In the genomic region with DNA sequence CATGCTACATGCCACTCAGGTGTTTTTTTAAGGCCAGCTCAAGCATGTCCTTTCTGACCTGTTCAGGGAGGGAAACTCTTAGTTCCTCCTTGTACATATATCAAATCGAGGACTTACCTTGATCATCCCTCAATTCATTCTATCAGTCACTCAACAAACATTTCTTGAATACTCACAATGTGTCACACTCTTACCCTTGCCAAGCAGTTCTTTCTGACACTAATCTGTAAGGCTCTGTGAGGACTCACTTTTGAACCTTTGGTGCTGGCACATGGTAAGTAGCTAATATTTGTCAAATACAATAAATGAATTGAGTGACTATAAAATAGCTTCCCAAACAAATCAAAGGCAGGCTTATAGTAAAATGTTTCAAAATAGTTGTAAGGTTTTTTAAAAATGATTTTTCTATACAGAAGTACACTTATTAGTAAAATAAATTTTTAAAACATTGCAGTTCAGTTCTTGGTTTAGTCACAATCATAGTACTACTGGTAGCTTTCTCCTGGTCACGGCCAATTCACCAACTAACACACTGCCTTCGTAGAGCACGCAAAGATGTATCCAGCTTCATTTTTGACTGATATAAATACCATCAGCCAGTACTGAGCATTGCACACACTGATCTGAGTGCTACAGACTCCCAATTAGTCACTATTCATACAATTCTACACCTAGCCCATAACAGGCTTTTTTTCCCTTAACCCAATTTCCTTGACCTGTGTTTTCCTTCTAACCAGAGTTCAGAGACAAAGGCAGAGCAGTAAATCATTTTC, we compare ENCODE assay signal across 30 cellular contexts. TPM values are rescaled to one million over a fixed set of nuclear protein-coding genes. Genes with fewer than 3 reads are reported as not detected.
DNase-seq lines count a peak whose midpoint lies in the region; ATAC-seq, FAIRE-seq and TF ChIP-seq lines count a peak whose summit lies in the region.
"Had no signal": no experiment of that assay in that cellular context is flagged by ENCODE, and none has a peak within 500 bp of the region (broad histone marks: within the 10 kb centered on the region; RNA-seq: fewer than 3 reads in every experiment).

No MANE protein-coding gene starts in this region.

- POLR2A ChIA-PET in endothelial cell of umbilical vein (lab: Charles Lee) = no interaction called here

- peaks cover 40% of the 10 kb centered on the region for H3K4me1 Mint-ChIP-seq in CD14-positive monocyte
- H3K4me1 Mint-ChIP-seq in natural killer cell = peaks cover 42 to 52% of the 10 kb centered on the region in 2 donors

- WGBS in esophagus squamous epithelium, 2 donors = 45 to 47% methylated on average over 4 of the region's 4 CpGs

- no TSS peak for BruUV-seq in endothelial cell of umbilical vein (replicated peaks; lab: Mats Ljungman, UMichigan)

- CTCF ChIA-PET in endothelial cell of umbilical vein (lab: Charles Lee) = interaction anchor here (1.3 to 2.5 kb wide), 3 partner anchors 10 to 19 kb away, joined by 3 to 11 read pairs (median 5); no protein-coding TSS in a partner anchor

- H3K36me3 Mint-ChIP-seq in CD14-positive monocyte = peaks cover 46 to 53% of the 10 kb centered on the region in 2 donors
- H3K36me3 Mint-ChIP-seq in natural killer cell = peaks cover 7% of the 10 kb centered on the region
- H3K36me3 Mint-ChIP-seq: naive thymus-derived CD4-positive, alpha-beta T cell had no signal

- intact Hi-C loops in CD14-positive monocyte (cut with micrococcal nuclease) = no loop called here
- intact Hi-C loops in endothelial cell of umbilical vein (cut with micrococcal nuclease) = no loop called here
- intact Hi-C loops in natural killer cell (cut with micrococcal nuclease) = no loop called here
- intact Hi-C loops in esophagus squamous epithelium (cut with DNase I) = no loop called here

- H3K36me3 ChIP-seq in SK-N-MC (ENCODE audit: insufficient read depth, low read length) (peaks cover 84% of the 10 kb centered on the region), endothelial cell of umbilical vein (ENCODE audit: control insufficient read depth in 2 of 2, extremely low read depth in 1 of 2, insufficient read depth in 2 of 2, low read length in 2 of 2) (peaks cover 0 to 1% of the 10 kb centered on the region in 2 experiments), esophagus squamous epithelium (no peaks in the 10 kb centered on the region)
- H3K36me3 ChIP-seq: ovary, tibial artery had no signal

- DNase-seq in CD14-positive monocyte (ENCODE audit: low spot score) (no peak), SK-N-MC (ENCODE audit: low read depth, low spot score) (no peak), endothelial cell of umbilical vein (ENCODE audit: low read depth, low spot score) (peak; percentile 40), natural killer cell (no peak), NCI-H2029 (lab: John Stamatoyannopoulos, UW) (no peak), esophagus squamous epithelium (lab: John Stamatoyannopoulos, UW) (no peak), GOT3 (lab: John Stamatoyannopoulos, UW) (no peak)
- DNase-seq in NK-92 treated with Interleukin-12 subunit alpha and Interleukin-12 subunit beta, amount 100 ng/mL, for 24 hours (lab: John Stamatoyannopoulos, UW) = no peak
- DNase-seq: ACHN; activated CD4-positive, alpha-beta T cell treated with anti-CD3 and anti-CD28 coated beads for 48 hours; activated naive CD4-positive, alpha-beta T cell treated with Interleukin-2 at 50 U/mL for 16 hours; activated T-cell treated with anti-CD3 and anti-CD28 coated beads, Interleukin-2, amount 50 U/mL, for 48 hours; Calu3; dermis blood vessel endothelial cell; glutamatergic neuron; Karpas-422; kidney glomerular epithelial cell; naive thymus-derived CD4-positive, alpha-beta T cell; NCI-H1694; NCI-H2171 treated with DMSO at 0.1 percent for 48 hours; ovary; retina; RPMI8226; SK-N-SH; stimulated activated CD4-positive, alpha-beta T cell treated with anti-CD3 and anti-CD28 coated beads, Interleukin-4, amount 100 ng/mL, for 1 hour; stimulated activated naive B cell treated with anti-CD40 and anti-IgM and Interleukin-4, amounts not matched to agents 10 μg/mL and 1 μg/mL and 100 μg/mL, for 72 hours; T-helper 2 cell; tibial artery had no signal

- H3K9me1 ChIP-seq in endothelial cell of umbilical vein (replicated peaks; ENCODE audit: control insufficient read depth, extremely low read depth, insufficient read depth, low read length) = no peaks in the 10 kb centered on the region

- H3K79me2 ChIP-seq in endothelial cell of umbilical vein (ENCODE audit: control insufficient read depth, insufficient read depth, low read length) = peaks cover 2% of the 10 kb centered on the region

- H3K27ac Mint-ChIP-seq in CD14-positive monocyte (peak overlapping the region in 5 of 7 donors; percentile 54 to 79 (median 70)), natural killer cell (no peak overlapping the region)
- H3K27ac Mint-ChIP-seq: naive thymus-derived CD4-positive, alpha-beta T cell; stimulated activated naive B cell treated with anti-CD40 and anti-IgM and Interleukin-4, amounts not matched to agents 10 μg/mL and 1 μg/mL and 100 μg/mL, for 72 hours had no signal

- H3K4me3 Mint-ChIP-seq in CD14-positive monocyte = no peak overlapping the region
- H3K4me3 Mint-ChIP-seq in natural killer cell = peak overlapping the region; percentile 21
- H3K4me3 Mint-ChIP-seq: naive thymus-derived CD4-positive, alpha-beta T cell; stimulated activated naive B cell treated with anti-CD40 and anti-IgM and Interleukin-4, amounts not matched to agents 10 μg/mL and 1 μg/mL and 100 μg/mL, for 72 hours had no signal

- H3K9me3 Mint-ChIP-seq in CD14-positive monocyte = no peaks in the 10 kb centered on the region
- no peaks in the 10 kb centered on the region for H3K9me3 Mint-ChIP-seq in natural killer cell
- H3K9me3 Mint-ChIP-seq: naive thymus-derived CD4-positive, alpha-beta T cell; stimulated activated naive B cell treated with anti-CD40 and anti-IgM and Interleukin-4, amounts not matched to agents 10 μg/mL and 1 μg/mL and 100 μg/mL, for 72 hours had no signal

- H3K4me1 ChIP-seq in endothelial cell of umbilical vein (ENCODE audit: control insufficient read depth, extremely low read depth, insufficient read depth, low read length) (no peaks in the 10 kb centered on the region), esophagus squamous epithelium (peaks cover 0 to 41% (median 7%) of the 10 kb centered on the region in 3 donors)

- H2AFZ ChIP-seq in endothelial cell of umbilical vein (ENCODE audit: low read depth, low read length) = no peak overlapping the region

- H3K27me3 ChIP-seq in endothelial cell of umbilical vein (ENCODE audit: control insufficient read depth in 2 of 2, insufficient read depth in 2 of 2, low read length in 2 of 2) (no peaks in the 10 kb centered on the region), esophagus squamous epithelium (no peaks in the 10 kb centered on the region)
- H3K27me3 ChIP-seq: BLaER1 treated with 17β-estradiol and CSF1 and Interleukin-3, amounts not matched to agents 10 nM and 100 nM; ovary; tibial artery had no signal

- peak overlapping the region; percentile 73 for H3K27ac ChIP-seq in SK-N-MC
- H3K27ac ChIP-seq in endothelial cell of umbilical vein (ENCODE audit: insufficient read depth, low read depth, low read length) = no peak overlapping the region
- H3K27ac ChIP-seq in esophagus squamous epithelium = peak overlapping the region in 1 of 4 donors; percentile 0
- H3K27ac ChIP-seq: ovary, tibial artery had no signal

- H3K9ac ChIP-seq in SK-N-MC (ENCODE audit: insufficient read length) (no peak overlapping the region), endothelial cell of umbilical vein (replicated peaks; ENCODE audit: extremely low read depth, insufficient read depth, low read length) (no peak overlapping the region)
- H3K9ac ChIP-seq: SK-N-SH had no signal

- TF ChIP-seq POLR2A in endothelial cell of umbilical vein (IDR thresholded peaks at IDR 0.05; ENCODE audit: low read depth, low read length) = no peak
- no peak for TF ChIP-seq POLR2A in esophagus squamous epithelium (IDR thresholded peaks at IDR 0.05)

- H3K4me2 ChIP-seq in endothelial cell of umbilical vein (ENCODE audit: insufficient read depth, low read length) = no peak overlapping the region
- H3K4me2 ChIP-seq: SK-N-SH had no signal

- ATAC-seq in natural killer cell = no peak
- ATAC-seq: naive thymus-derived CD4-positive, alpha-beta T cell; stimulated activated naive B cell treated with anti-CD40 and anti-IgM and Interleukin-4, amounts not matched to agents 10 μg/mL and 1 μg/mL and 100 μg/mL, for 72 hours had no signal

- no peak for FAIRE-seq in endothelial cell of umbilical vein (lab: Jason Lieb, UNC)
- FAIRE-seq: bronchial epithelial cell had no signal

- TF ChIP-seq CTCF in CD14-positive monocyte (IDR thresholded peaks at IDR 0.05) (no peak), endothelial cell of umbilical vein (IDR thresholded peaks at IDR 0.05; ENCODE audit: extremely low read depth in 1 of 2, insufficient read depth in 1 of 2, low read depth in 1 of 2, low read length in 2 of 2) (no peak), natural killer cell (IDR thresholded peaks at IDR 0.05) (no peak), esophagus squamous epithelium (IDR thresholded peaks at IDR 0.05) (no peak)

- H3K27me3 Mint-ChIP-seq in CD14-positive monocyte (ENCODE audit: low read depth in 3 of 3) = no peaks in the 10 kb centered on the region
- H3K27me3 Mint-ChIP-seq in natural killer cell (ENCODE audit: low read depth in 2 of 2) = no peaks in the 10 kb centered on the region
- H3K27me3 Mint-ChIP-seq: stimulated activated naive B cell treated with anti-CD40 and anti-IgM and Interleukin-4, amounts not matched to agents 10 μg/mL and 1 μg/mL and 100 μg/mL, for 72 hours had no signal

- no peak overlapping the region for H3K4me3 ChIP-seq in SK-N-MC
- H3K4me3 ChIP-seq in endothelial cell of umbilical vein (replicated peaks in 1 of 3; ENCODE audit: insufficient read depth in 1 of 3, low read depth in 1 of 3, low read length in 3 of 3) = no peak overlapping the region
- H3K4me3 ChIP-seq in esophagus squamous epithelium = no peak overlapping the region
- H3K4me3 ChIP-seq: BLaER1 treated with 17β-estradiol and CSF1 and Interleukin-3, amounts not matched to agents 10 nM and 100 nM; ovary; tibial artery had no signal

- H4K20me1 ChIP-seq in endothelial cell of umbilical vein (replicated peaks; ENCODE audit: control insufficient read depth, extremely low read depth, insufficient read depth, low read length) = no peaks in the 10 kb centered on the region

- H3K9me3 ChIP-seq in SK-N-MC (ENCODE audit: low read depth, low read length) = no peaks in the 10 kb centered on the region
- H3K9me3 ChIP-seq in endothelial cell of umbilical vein (replicated peaks; ENCODE audit: control insufficient read depth, insufficient read depth, low read length) = no peaks in the 10 kb centered on the region
- no peaks in the 10 kb centered on the region for H3K9me3 ChIP-seq in esophagus squamous epithelium
- H3K9me3 ChIP-seq: BLaER1 treated with 17β-estradiol and CSF1 and Interleukin-3, amounts not matched to agents 10 nM and 100 nM; ovary; SK-N-SH; tibial artery had no signal

- dilution Hi-C loops in endothelial cell of umbilical vein (cut with MboI; ENCODE audit: extremely low pct_ligation_motif_present, low sequenced_read_pairs) = no loop called here

RNA-seq across cellular contexts. Expression of gene ZEB2, which starts 50.9 kb away (rescaled TPM):
- 10 to 100 TPM; 76.8 to 93.8 TPM for polyA plus RNA-seq in CD14-positive monocyte
- total RNA-seq in endothelial cell of umbilical vein = 44.5 and 49.6 TPM in 2 replicates
- polyA plus RNA-seq in endothelial cell of umbilical vein = 14.3 and 17.9 TPM in 2 replicates
- polyA plus RNA-seq in endothelial cell of umbilical vein (2011; cell fraction: cytosol; rRNA removed) = 18.9 and 19.3 TPM in 2 replicates
- polyA plus RNA-seq in endothelial cell of umbilical vein (2011; cell fraction: nucleus; rRNA removed) = 55.3 and 66.1 TPM in 2 replicates
- 23.0 and 23.7 TPM in 2 replicates for polyA plus RNA-seq in endothelial cell of umbilical vein (2012)
- polyA minus RNA-seq in endothelial cell of umbilical vein = 88.6 and 114 TPM in 2 replicates
- polyA minus RNA-seq in endothelial cell of umbilical vein (2011; cell fraction: cytosol; rRNA and poly(A)+ RNA removed) = 3.0 TPM
- polyA minus RNA-seq in endothelial cell of umbilical vein (2011; cell fraction: nucleus; rRNA and poly(A)+ RNA removed) = 218 and 259 TPM in 2 replicates
- 1,000 to 10,000 TPM in 1 of 3 donors, 100 to 1,000 TPM in 2; 718 to 1,143 (median 944) TPM for total RNA-seq in natural killer cell
- total RNA-seq in esophagus squamous epithelium = 10 to 100 TPM in 2 of 4 donors, 1 to 10 TPM in 2; 3.1 to 56.5 (median 15.7) TPM

Comparison
In these comparisons a context has a peak if more than half of its experiments do, and no peak if none do; other contexts are left out.
1. H3K27ac Mint-ChIP-seq: peak in CD14-positive monocyte (5 of 7); none in natural killer cell (0 of 2).
2. RNA of gene ZEB2, which starts 50.9 kb away (total RNA-seq): 718 to 1,143 TPM in natural killer cell; 44.5 to 49.6 TPM in endothelial cell of umbilical vein and 3.1 to 56.5 TPM in esophagus squamous epithelium; every median in the first group is over 10 times any median in the second.